In genomic region chr1:39901486-39902120, GRCh38 we compare ENCODE assay signal across 8 cellular contexts. TPM values are rescaled to one million over a fixed set of nuclear protein-coding genes. Genes with fewer than 3 reads are reported as not detected.
DNase-seq lines count a peak whose midpoint lies in the region; ATAC-seq and TF ChIP-seq lines count a peak whose summit lies in the region.

Gene MYCL (minus strand): TSS chr1:39901917. CDS start chr1:39901434, 483 bp downstream.

- H3K27me3 ChIP-seq in GM06990 (replicated peaks; ENCODE audit: control insufficient read depth, insufficient read depth, low read length): no peaks in the 10 kb centered on the region; the same call in 1 of the 2 replicates
- H3K27me3 ChIP-seq in H7 (ENCODE audit: control insufficient read depth, insufficient read depth, low read length): peaks cover 31% of the 10 kb centered on the region
- peaks cover 23% of the 10 kb centered on the region for H3K27me3 ChIP-seq in MG63

- H3K9me3 ChIP-seq in MG63: no peaks in the 10 kb centered on the region

- intact Hi-C loops in sciatic nerve (cut with DNase I): loop anchor here (5.0 kb wide), 1 partner anchor 84 kb away; no protein-coding TSS in a partner anchor

- TF ChIP-seq CTCF in GM06990 (IDR thresholded peaks at IDR 0.05; ENCODE audit: insufficient read depth, low read length, poor library complexity, severe bottlenecking): no peak

- DNase-seq in GM06990 (ENCODE audit: extremely low read depth, insufficient read length): peak; percentile 91
- DNase-seq in H7: peak; percentile 98
- DNase-seq in MG63: peak; percentile 73
- DNase-seq in T-helper 1 cell: peak; percentile 30 to 66 (median 42)
- peak in 50 of 58 donors; percentile 18 to 78 (median 60) for DNase-seq in anterior cingulate cortex (lab: John Stamatoyannopoulos, UW)
- DNase-seq in hippocampal formation (lab: John Stamatoyannopoulos, UW): peak; percentile 45 to 64
- DNase-seq in sciatic nerve (ENCODE audit: low spot score): peak; percentile 77

- peak; percentile 85 for ATAC-seq in sciatic nerve
- no peak for ATAC-seq in GM18870 (IDR thresholded peaks at IDR 0.05; ENCODE audit: unreplicated experiment)

- no peaks in the 10 kb centered on the region for H3K36me3 ChIP-seq in GM06990 (ENCODE audit: control insufficient read depth, insufficient read depth, low read length)
- H3K36me3 ChIP-seq in H7 (replicated peaks; ENCODE audit: control insufficient read depth, insufficient read depth, low read length): 0 out of 2 replicates have a peak, but pooled peaks cover 1% of the 10 kb centered on the region
- H3K36me3 ChIP-seq in MG63: no peaks in the 10 kb centered on the region

- H3K4me3 ChIP-seq in GM06990 (replicated peaks; ENCODE audit: low read depth, low read length): peak within 1 kb of the TSS; percentile 79
- H3K4me3 ChIP-seq in H7 (ENCODE audit: insufficient read depth, low read depth, low read length): peak within 1 kb of the TSS; percentile 89
- H3K4me3 ChIP-seq in MG63: peak within 1 kb of the TSS; percentile 57

RNA-seq across cellular contexts. Expression of gene MYCL, which starts in this region (rescaled TPM):
- 49.0 and 52.5 TPM in 2 replicates for total RNA-seq in H7 (2014; rRNA removed; shearing (Covaris generic))
- total RNA-seq in MG63 (2014; rRNA removed; shearing (Covaris generic); ENCODE audit: low replicate concordance): 0.07 and 0.25 TPM in 2 replicates
- 2.5 TPM for total RNA-seq in sciatic nerve

Comparison
In these comparisons a context has a peak if more than half of its experiments do, and no peak if none do; other contexts are left out.
1. RNA of gene MYCL (total RNA-seq): 49.0 to 52.5 TPM in H7; 2.5 TPM in sciatic nerve (single experiment) and 0.07 to 0.25 TPM in MG63; every median in the first group is over 10 times any median in the second.
2. Peak in DNase-seq and H3K4me3 ChIP-seq in MG63; RNA of the gene not detected or under 1 TPM.
3. DNase-seq: peak in every context shown above with its lines; median percentile 98 in H7; 91 in GM06990; 77 in sciatic nerve; 73 in MG63; 60 in anterior cingulate cortex; 54 in hippocampal formation; 42 in T-helper 1 cell.
4. Peak in every context shown above with its lines, with median percentiles within 50 percentile points of each other: H3K4me3 ChIP-seq.